In the genomic region with DNA sequence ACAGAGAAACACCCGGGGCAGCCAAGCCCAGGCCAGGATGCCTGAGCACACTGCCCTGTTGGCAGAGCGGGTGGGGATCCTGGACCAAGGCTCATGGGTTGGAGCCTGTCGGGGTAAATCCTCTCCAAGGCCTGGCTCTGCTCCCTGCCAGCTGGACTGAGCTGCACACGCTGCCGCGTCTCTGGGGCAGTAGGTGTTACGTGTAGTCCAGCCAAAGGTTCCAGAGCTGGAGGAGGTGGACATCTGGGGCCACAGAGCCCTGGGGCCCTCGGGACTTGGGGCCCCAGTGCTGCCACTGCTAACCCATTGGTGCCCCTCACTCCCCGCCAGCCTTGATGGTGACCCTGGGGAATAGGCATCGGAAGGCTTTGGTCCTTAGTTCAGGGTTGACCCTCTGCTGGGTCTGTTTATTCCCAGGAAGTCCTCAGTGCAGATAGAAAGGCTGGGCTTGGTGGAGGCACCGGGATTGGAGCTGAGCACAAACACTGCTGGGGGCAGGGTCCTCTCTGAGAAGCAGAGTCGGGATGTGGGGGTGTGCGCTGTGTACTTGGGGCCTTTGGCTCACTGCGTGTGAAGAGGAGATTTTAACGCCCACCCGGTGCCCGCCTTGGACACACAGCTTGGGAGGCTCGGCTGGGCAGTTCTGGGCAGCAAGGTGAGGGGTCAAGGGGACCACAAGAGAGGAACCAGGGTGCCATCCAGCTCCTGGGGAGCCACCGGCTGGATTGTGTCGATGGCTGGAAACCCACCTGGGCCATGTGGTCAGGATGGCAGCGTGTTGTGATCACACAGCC, we compare ENCODE assay signal across 16 cellular contexts. TPM values are rescaled to one million over a fixed set of nuclear protein-coding genes. Genes with fewer than 3 reads are reported as not detected.
DNase-seq lines count a peak whose midpoint lies in the region; ATAC-seq, FAIRE-seq and TF ChIP-seq lines count a peak whose summit lies in the region.
"Had no signal": no experiment of that assay in that cellular context is flagged by ENCODE, and none has a peak within 500 bp of the region (broad histone marks: within the 10 kb centered on the region; RNA-seq: fewer than 3 reads in every experiment).

No MANE protein-coding gene starts in this region.

- H2BK20ac ChIP-seq in H1 (ENCODE audit: low read length): no peak overlapping the region
- H2BK20ac ChIP-seq in H9 (ENCODE audit: low read depth, low read length, poor library complexity, severe bottlenecking): no peak overlapping the region

- H3K27me3 ChIP-seq in left ventricle myocardium inferior (ENCODE audit: low read depth) (peaks cover 51% of the 10 kb centered on the region), H1 (replicated peaks in 1 of 4; ENCODE audit: control insufficient read depth in 3 of 4, extremely low read depth in 1 of 4, insufficient read depth in 3 of 4, low read length in 3 of 4) (0 out of 7 replicates have a peak, but pooled peaks cover 0 to 2% (median 0%) of the 10 kb centered on the region in 4 experiments), neuronal stem cell (ENCODE audit: control insufficient read depth in 3 of 3, insufficient read depth in 3 of 3, low read depth in 1 of 3, low read length in 3 of 3) (peaks cover 0 to 29% (median 0%) of the 10 kb centered on the region in 3 experiments), H9 (ENCODE audit: insufficient read depth, low read length) (no peaks in the 10 kb centered on the region; the same call in 1 of the 2 replicates)

- ATAC-seq in Right ventricle myocardium superior (ENCODE audit: poor library complexity): no peak
- ATAC-seq in left lobe of liver: peak; percentile 88
- ATAC-seq in stimulated activated naive B cell treated with anti-CD40 and anti-IgM and Interleukin-4, amounts not matched to agents 10 μg/mL and 1 μg/mL and 100 μg/mL, for 72 hours (replicated peaks): no peak
- ATAC-seq in T-cell (replicated peaks in 1 of 4): no peak
- ATAC-seq: CD8-positive, alpha-beta T cell; GM23338 had no signal

- H3K23me2 ChIP-seq in H1 (ENCODE audit: low read depth, low read length): no peaks in the 10 kb centered on the region
- no peaks in the 10 kb centered on the region for H3K23me2 ChIP-seq in H9 (ENCODE audit: insufficient read length, low read depth, low read length, poor library complexity, severe bottlenecking)

- H3K79me1 ChIP-seq in H1 (ENCODE audit: low read depth, low read length) (no peaks in the 10 kb centered on the region), neuronal stem cell (ENCODE audit: low read depth, low read length) (no peaks in the 10 kb centered on the region), H9 (ENCODE audit: insufficient read depth, low read depth, low read length, poor library complexity, severe bottlenecking) (no peaks in the 10 kb centered on the region)

- H3K56ac ChIP-seq in H1 (replicated peaks; ENCODE audit: insufficient read length, low read depth, low read length): no peak overlapping the region
- H3K56ac ChIP-seq in H9 (ENCODE audit: insufficient read length, low read depth, low read length): no peak overlapping the region

- no peak overlapping the region for H3K4me3 Mint-ChIP-seq in stimulated activated naive B cell treated with anti-CD40 and anti-IgM and Interleukin-4, amounts not matched to agents 10 μg/mL and 1 μg/mL and 100 μg/mL, for 72 hours
- no peak overlapping the region for H3K4me3 Mint-ChIP-seq in T-cell
- H3K4me3 Mint-ChIP-seq in H9: no peak overlapping the region
- H3K4me3 Mint-ChIP-seq: B cell; CD8-positive, alpha-beta T cell; GM23338 had no signal

- H3K79me2 ChIP-seq in H1 (ENCODE audit: control insufficient read depth in 1 of 2, insufficient read depth in 2 of 2, low read length in 2 of 2) (no peaks in the 10 kb centered on the region), H9 (ENCODE audit: insufficient read depth, low read length) (no peaks in the 10 kb centered on the region)

- H3K4me1 Mint-ChIP-seq in stimulated activated naive B cell treated with anti-CD40 and anti-IgM and Interleukin-4, amounts not matched to agents 10 μg/mL and 1 μg/mL and 100 μg/mL, for 72 hours: peaks cover 0 to 4% of the 10 kb centered on the region in 2 donors
- H3K4me1 Mint-ChIP-seq in T-cell: peaks cover 4 to 6% (median 5%) of the 10 kb centered on the region in 3 donors
- H3K4me1 Mint-ChIP-seq in H9: peaks cover 2 to 6% of the 10 kb centered on the region in 2 experiments

- no peak for TF ChIP-seq POLR2A in H1 (IDR thresholded peaks at IDR 0.05; ENCODE audit: control extremely low read depth in 1 of 2, low read depth in 2 of 2, low read length in 2 of 2)

- no peak overlapping the region for H3T11ph ChIP-seq in H9 (ENCODE audit: low read length)

- no peak overlapping the region for H3K4me2 ChIP-seq in H1 (ENCODE audit: insufficient read depth in 1 of 2, low read depth in 2 of 2, low read length in 2 of 2)
- H3K4me2 ChIP-seq in neuronal stem cell (ENCODE audit: insufficient read depth, low read length, poor library complexity, severe bottlenecking): no peak overlapping the region
- H3K4me2 ChIP-seq in H9 (ENCODE audit: insufficient read depth, insufficient read length, low read length): no peak overlapping the region
- H3K4me2 ChIP-seq: BLaER1 treated with 17β-estradiol and CSF1 and Interleukin-3, amounts not matched to agents 10 nM and 100 nM; GM23338 had no signal

- no peaks in the 10 kb centered on the region for H4K20me1 ChIP-seq in H1 (replicated peaks in 1 of 2; ENCODE audit: control insufficient read depth in 1 of 2, insufficient read depth in 2 of 2, low read length in 2 of 2)
- no peaks in the 10 kb centered on the region for H4K20me1 ChIP-seq in H9 (ENCODE audit: control insufficient read depth, insufficient read depth, insufficient read length)
- H4K20me1 ChIP-seq: BLaER1 treated with 17β-estradiol and CSF1 and Interleukin-3, amounts not matched to agents 10 nM and 100 nM had no signal

- TF ChIP-seq CTCF in left ventricle myocardium inferior (IDR thresholded peaks at IDR 0.05; ENCODE audit: borderline replicate concordance): no peak
- no peak for TF ChIP-seq CTCF in H1 (IDR thresholded peaks at IDR 0.05; ENCODE audit: control extremely low read depth in 1 of 3, insufficient read depth in 1 of 3, low read depth in 1 of 3, low read length in 3 of 3)
- TF ChIP-seq CTCF in H9 (conservative IDR thresholded peaks at IDR 0.05): no peak

- WGBS in H1 (ENCODE audit: extremely low coverage in 1 of 2, insufficient coverage in 1 of 2, insufficient read length in 1 of 2, insufficient replicate concordance in 2 of 2, low coverage in 1 of 2, low lambda C conversion rate in 2 of 2, missing lambda C conversion rate in 1 of 2), 2 experiments: 87% methylated on average over 21 of the region's 21 CpGs; no CpG with 5 or more reads in 1 of the 2 experiments
- WGBS in neuronal stem cell (ENCODE audit: extremely low coverage in 2 of 2, insufficient read length in 2 of 2, insufficient replicate concordance in 1 of 2), 2 donors: no CpG with 5 or more reads among the region's 21 CpGs
- WGBS in H9 (ENCODE audit: extremely low coverage, insufficient read length, low lambda C conversion rate): no CpG with 5 or more reads among the region's 21 CpGs

- H4K5ac ChIP-seq in H1 (ENCODE audit: insufficient read length, low read depth, low read length): no peak overlapping the region
- no peak overlapping the region for H4K5ac ChIP-seq in H9 (ENCODE audit: insufficient read length, low read depth, low read length)

- no peak overlapping the region for H2BK5ac ChIP-seq in H1 (ENCODE audit: low read depth, low read length)
- H2BK5ac ChIP-seq in neuronal stem cell (ENCODE audit: low read length): peak overlapping the region; percentile 78
- no peak overlapping the region for H2BK5ac ChIP-seq in H9 (ENCODE audit: insufficient read length, low read length)

- no peak overlapping the region for H3K4ac ChIP-seq in H1 (replicated peaks; ENCODE audit: insufficient read length, low read depth, low read length)
- H3K4ac ChIP-seq in neuronal stem cell (ENCODE audit: low read length): no peak overlapping the region
- H3K4ac ChIP-seq in H9 (ENCODE audit: low read depth, low read length): no peak overlapping the region

- DNase-seq in Right ventricle myocardium superior (peak; percentile 34), left ventricle myocardium inferior (no peak), H1 (ENCODE audit: low read depth in 1 of 2, low spot score in 2 of 2) (no peak), left lobe of liver (ENCODE audit: low spot score) (peak; percentile 66), neuronal stem cell (ENCODE audit: low spot score) (no peak), T-cell (no peak), H9 (no peak)
- DNase-seq in stimulated activated naive B cell treated with anti-CD40 and anti-IgM and Interleukin-4, amounts not matched to agents 10 μg/mL and 1 μg/mL and 100 μg/mL, for 72 hours: no peak
- DNase-seq: Calu3; CD8-positive, alpha-beta T cell; DMS79 treated with DMSO at 0.1 percent for 48 hours; GF-D8; H7 had no signal

- H3K27ac Mint-ChIP-seq in stimulated activated naive B cell treated with anti-CD40 and anti-IgM and Interleukin-4, amounts not matched to agents 10 μg/mL and 1 μg/mL and 100 μg/mL, for 72 hours: no peak overlapping the region
- H3K27ac Mint-ChIP-seq in T-cell: no peak overlapping the region
- H3K27ac Mint-ChIP-seq in H9: peak overlapping the region in 1 of 3 experiments; percentile 94; a peak in 1 of 7 replicates
- H3K27ac Mint-ChIP-seq: B cell; CD8-positive, alpha-beta T cell; GM23338 had no signal

- H3K9me3 Mint-ChIP-seq in stimulated activated naive B cell treated with anti-CD40 and anti-IgM and Interleukin-4, amounts not matched to agents 10 μg/mL and 1 μg/mL and 100 μg/mL, for 72 hours: no peaks in the 10 kb centered on the region
- H3K9me3 Mint-ChIP-seq in T-cell: no peaks in the 10 kb centered on the region
- H3K9me3 Mint-ChIP-seq in H9: no peaks in the 10 kb centered on the region
- H3K9me3 Mint-ChIP-seq: CD8-positive, alpha-beta T cell; GM23338 had no signal

- H3K4me3 ChIP-seq in left ventricle myocardium inferior: no peak overlapping the region
- H3K4me3 ChIP-seq in H1 (ENCODE audit: extremely low read depth in 1 of 4, insufficient read depth in 2 of 4, low read depth in 3 of 4, low read length in 4 of 4): no peak overlapping the region
- no peak overlapping the region for H3K4me3 ChIP-seq in neuronal stem cell (ENCODE audit: low read length in 2 of 2)
- H3K4me3 ChIP-seq: BLaER1 treated with 17β-estradiol and CSF1 and Interleukin-3, amounts not matched to agents 10 nM and 100 nM; GM23338 had no signal

- no peak overlapping the region; a peak in 1 of 7 replicates for H3K9ac ChIP-seq in H1 (replicated peaks in 1 of 4; ENCODE audit: extremely low read depth in 1 of 4, low read depth in 3 of 4, low read length in 3 of 4)
- no peak overlapping the region for H3K9ac ChIP-seq in neuronal stem cell (ENCODE audit: low read depth, low read length, poor library complexity)
- H3K9ac ChIP-seq in H9 (ENCODE audit: extremely low read depth, insufficient read length, low read length): no peak overlapping the region
- H3K9ac ChIP-seq: BLaER1 treated with 17β-estradiol and CSF1 and Interleukin-3, amounts not matched to agents 10 nM and 100 nM had no signal

- H2AK5ac ChIP-seq in H1 (ENCODE audit: low read depth, low read length) (no peak overlapping the region), neuronal stem cell (ENCODE audit: low read depth, low read length) (peak overlapping the region; percentile 68), H9 (ENCODE audit: insufficient read length, low read length) (no peak overlapping the region)

- TF ChIP-seq RAD21 in H1 (IDR thresholded peaks at IDR 0.05 in 1 of 2, conservative IDR thresholded peaks at IDR 0.05 in 1 of 2; ENCODE audit: low read depth in 2 of 2, low read length in 2 of 2): no peak

- no peak overlapping the region for H3K23ac ChIP-seq in H1 (ENCODE audit: insufficient read length)
- peak overlapping the region; percentile 37 for H3K23ac ChIP-seq in neuronal stem cell (ENCODE audit: low read depth, low read length, poor library complexity)
- H3K23ac ChIP-seq in H9 (ENCODE audit: insufficient read length, low read depth, low read length): no peak overlapping the region

- H3K36me3 Mint-ChIP-seq in stimulated activated naive B cell treated with anti-CD40 and anti-IgM and Interleukin-4, amounts not matched to agents 10 μg/mL and 1 μg/mL and 100 μg/mL, for 72 hours: no peaks in the 10 kb centered on the region
- H3K36me3 Mint-ChIP-seq in T-cell: no peaks in the 10 kb centered on the region
- no peaks in the 10 kb centered on the region for H3K36me3 Mint-ChIP-seq in H9 (ENCODE audit: insufficient read depth in 1 of 3, low read depth in 3 of 3)
- H3K36me3 Mint-ChIP-seq: CD8-positive, alpha-beta T cell had no signal

- no peak overlapping the region for H3K14ac ChIP-seq in H1 (ENCODE audit: insufficient read length)
- peak overlapping the region; percentile 65 for H3K14ac ChIP-seq in neuronal stem cell (ENCODE audit: low read length)
- H3K14ac ChIP-seq in H9 (ENCODE audit: insufficient read depth, low read length): no peak overlapping the region

- H3K18ac ChIP-seq in H1 (ENCODE audit: extremely low read depth, low read length) (no peak overlapping the region), neuronal stem cell (ENCODE audit: low read length) (peak overlapping the region; percentile 80), H9 (ENCODE audit: insufficient read length, low read depth, low read length) (no peak overlapping the region)

- H3K27me3 Mint-ChIP-seq in stimulated activated naive B cell treated with anti-CD40 and anti-IgM and Interleukin-4, amounts not matched to agents 10 μg/mL and 1 μg/mL and 100 μg/mL, for 72 hours: peaks cover 36 to 37% of the 10 kb centered on the region in 2 donors
- H3K27me3 Mint-ChIP-seq in T-cell: peaks cover 11 to 27% of the 10 kb centered on the region in 2 donors
- peaks cover 44% of the 10 kb centered on the region for H3K27me3 Mint-ChIP-seq in H9 (ENCODE audit: low read depth)

- intact Hi-C loops in Right ventricle myocardium superior (cut with DNase I) (no loop called here), left ventricle myocardium inferior (cut with micrococcal nuclease) (no loop called here)

- H2BK15ac ChIP-seq in H1 (ENCODE audit: low read length): no peak overlapping the region
- peak overlapping the region; percentile 46 for H2BK15ac ChIP-seq in neuronal stem cell (ENCODE audit: low read length)
- H2BK15ac ChIP-seq in H9 (ENCODE audit: low read depth, low read length): no peak overlapping the region

- H2AFZ ChIP-seq in H1 (ENCODE audit: low read length) (no peak overlapping the region), neuronal stem cell (ENCODE audit: low read length) (no peak overlapping the region), H9 (ENCODE audit: low read length) (no peak overlapping the region)
- H2AFZ ChIP-seq: GM23338 had no signal

- H2BK12ac ChIP-seq in H1 (ENCODE audit: low read depth, low read length) (no peak overlapping the region), neuronal stem cell (ENCODE audit: low read length) (peak overlapping the region; percentile 46), H9 (ENCODE audit: insufficient read length, low read depth, low read length) (no peak overlapping the region)

- no peaks in the 10 kb centered on the region for H3K36me3 ChIP-seq in left ventricle myocardium inferior
- no peaks in the 10 kb centered on the region for H3K36me3 ChIP-seq in H1 (ENCODE audit: control insufficient read depth in 2 of 4, insufficient read depth in 4 of 4, low read length in 3 of 4)
- H3K36me3 ChIP-seq in neuronal stem cell (replicated peaks in 1 of 2; ENCODE audit: control insufficient read depth in 2 of 2, insufficient read depth in 2 of 2, low read length in 2 of 2): no peaks in the 10 kb centered on the region
- H3K36me3 ChIP-seq: BLaER1 treated with 17β-estradiol and CSF1 and Interleukin-3, amounts not matched to agents 10 nM and 100 nM had no signal

- POLR2A ChIA-PET in H1 (lab: Charles Lee; ENCODE audit: partially characterized antibody) (interaction anchor here (1.0 kb wide), 1 partner anchor 65 kb away, joined by 3 read pairs; no protein-coding TSS in a partner anchor), T-cell (lab: Charles Lee) (interaction anchor here in 1 of 2 donors (0.7 kb wide), 1 partner anchor 26 kb away, joined by 7 read pairs; no protein-coding TSS in a partner anchor)

- CTCF ChIA-PET in H1 (lab: Charles Lee; ENCODE audit: partially characterized antibody) (interaction anchor here (0.6 to 3.4 kb wide), 17 partner anchors 8 to 132 kb away, joined by 3 to 14 read pairs (median 4); partner anchors contain the start of gene CBX8), T-cell (lab: Charles Lee) (interaction anchor here in 1 of 2 donors (0.7 kb wide), 1 partner anchor 15 kb away, joined by 3 read pairs; no protein-coding TSS in a partner anchor)

- H4K8ac ChIP-seq in H1 (ENCODE audit: extremely low read depth, insufficient read depth, low read length) (peak overlapping the region; percentile 22; the same call in 1 of the 2 replicates), neuronal stem cell (ENCODE audit: low read depth, low read length) (no peak overlapping the region), H9 (replicated peaks; ENCODE audit: insufficient read length, low read depth, low read length) (no peak overlapping the region)

- no peak for TF ChIP-seq EP300 in H1 (IDR thresholded peaks at IDR 0.05; ENCODE audit: borderline replicate concordance in 1 of 2, low read depth in 2 of 2, low read length in 2 of 2)

- FAIRE-seq in H1 (lab: Jason Lieb, UNC): no peak

- H3K27ac ChIP-seq in left ventricle myocardium inferior (replicated peaks) (no peak overlapping the region), H1 (ENCODE audit: low read depth, low read length) (no peak overlapping the region), neuronal stem cell (replicated peaks; ENCODE audit: low read length) (no peak overlapping the region), H9 (ENCODE audit: insufficient read length, low read depth, low read length) (no peak overlapping the region)
- H3K27ac ChIP-seq: BLaER1 treated with 17β-estradiol and CSF1 and Interleukin-3, amounts not matched to agents 10 nM and 100 nM had no signal

- H3K4me1 ChIP-seq in left ventricle myocardium inferior: no peaks in the 10 kb centered on the region
- H3K4me1 ChIP-seq in H1 (replicated peaks in 1 of 4; ENCODE audit: control insufficient read depth in 3 of 4, insufficient read depth in 4 of 4, low read length in 3 of 4): peaks cover 0 to under 1% (median 0%) of the 10 kb centered on the region in 4 experiments; a peak in 2 of 7 replicates
- peaks cover under 1 to 5% of the 10 kb centered on the region in 2 donors for H3K4me1 ChIP-seq in neuronal stem cell (ENCODE audit: control insufficient read depth in 2 of 2, insufficient read depth in 1 of 2, low read depth in 1 of 2, low read length in 2 of 2)
- H3K4me1 ChIP-seq in H9 (ENCODE audit: insufficient read depth, low read length): no peaks in the 10 kb centered on the region

- H4K91ac ChIP-seq in H1 (replicated peaks; ENCODE audit: insufficient read length, low read length) (no peak overlapping the region), neuronal stem cell (ENCODE audit: low read depth, low read length, poor library complexity) (no peak overlapping the region), H9 (ENCODE audit: insufficient read length, low read depth, low read length) (no peak overlapping the region)

- H2BK120ac ChIP-seq in H1 (replicated peaks; ENCODE audit: low read depth, low read length) (no peak overlapping the region), neuronal stem cell (ENCODE audit: low read depth, low read length) (peak overlapping the region; percentile 89), H9 (ENCODE audit: low read depth, low read length, poor library complexity, severe bottlenecking) (no peak overlapping the region)

- no peaks in the 10 kb centered on the region for H3K9me3 ChIP-seq in left ventricle myocardium inferior (replicated peaks)
- H3K9me3 ChIP-seq in H1 (ENCODE audit: insufficient read depth in 2 of 2, low read depth in 1 of 2, low read length in 1 of 2): no peaks in the 10 kb centered on the region
- H3K9me3 ChIP-seq in neuronal stem cell (replicated peaks in 1 of 2; ENCODE audit: control insufficient read depth in 2 of 2, insufficient read depth in 1 of 2, low read depth in 1 of 2, low read length in 2 of 2): no peaks in the 10 kb centered on the region
- no peaks in the 10 kb centered on the region for H3K9me3 ChIP-seq in H9 (ENCODE audit: control insufficient read depth, low read depth, low read length)
- H3K9me3 ChIP-seq: BLaER1 treated with 17β-estradiol and CSF1 and Interleukin-3, amounts not matched to agents 10 nM and 100 nM had no signal

RNA-seq across cellular contexts. Expression of gene CBX4, which starts 16.3 kb away (rescaled TPM):
- total RNA-seq in Right ventricle myocardium superior (25.6 TPM), left ventricle myocardium inferior (28.7 TPM), left lobe of liver (14.8 TPM), T-cell (100 to 1,000 TPM in 2 of 5 donors, 10 to 100 TPM in 3; 63.2 to 138 (median 70.2) TPM), H9 (2021) (5.1 and 6.2 TPM in 2 replicates)
- 3.2 and 4.0 TPM in 2 replicates for total RNA-seq in H1 (2021; fragmentation: NEBNext Ultra II Directional; extraction: Animal tissue kit (Norgen Biotek cat#: 25700))
- 1.8 and 3.6 TPM in 2 replicates for polyA plus RNA-seq in H1 (2011; rRNA removed)
- 3.5 TPM for polyA plus RNA-seq in H1 (2011; cell fraction: cytosol; rRNA removed)
- polyA plus RNA-seq in H1 (2011; cell fraction: nucleus; rRNA removed): 5.3 TPM
- 0.79 to 2.9 TPM (median 2.4 TPM) in 4 replicates for polyA plus RNA-seq in H1 (2012, experiment 1 of 2)
- 1.8 TPM for polyA plus RNA-seq in H1 (2012, experiment 2 of 2)
- 2.0 TPM for polyA plus RNA-seq in H1 (2013, experiment 1 of 2)
- 1.9 TPM for polyA plus RNA-seq in H1 (2013, experiment 2 of 2)
- 1.9 and 3.6 TPM in 2 replicates for polyA minus RNA-seq in H1 (2011; rRNA and poly(A)+ RNA removed)
- 13.8 TPM for polyA minus RNA-seq in H1 (2011; cell fraction: cytosol; rRNA and poly(A)+ RNA removed)
- polyA minus RNA-seq in H1 (2011; cell fraction: nucleus; rRNA and poly(A)+ RNA removed): 6.5 TPM
- 10.0 TPM for polyA plus RNA-seq in neuronal stem cell (2013, experiment 1 of 2)
- polyA plus RNA-seq in neuronal stem cell (2013, experiment 2 of 2): 10.0 TPM

RNA-seq across cellular contexts. Expression of gene CBX8, which starts 58.7 kb away (rescaled TPM):
- total RNA-seq in Right ventricle myocardium superior (6.2 TPM), left ventricle myocardium inferior (7.5 TPM), left lobe of liver (3.7 TPM), T-cell (1 to 10 TPM; 1.9 to 5.1 (median 3.9) TPM), H9 (2021) (1.2 and 2.9 TPM in 2 replicates)
- 1.5 and 2.1 TPM in 2 replicates for total RNA-seq in H1 (2021; fragmentation: NEBNext Ultra II Directional; extraction: Animal tissue kit (Norgen Biotek cat#: 25700))
- polyA plus RNA-seq in H1 (2011; rRNA removed): 0.09 and 0.31 TPM in 2 replicates
- polyA plus RNA-seq in H1 (2011; cell fraction: cytosol; rRNA removed): 0.28 TPM
- 0.33 TPM for polyA plus RNA-seq in H1 (2011; cell fraction: nucleus; rRNA removed)
- 0.50 to 1.6 TPM (median 1.2 TPM) in 4 replicates for polyA plus RNA-seq in H1 (2012, experiment 1 of 2)
- polyA plus RNA-seq in H1 (2012, experiment 2 of 2): 1.0 TPM
- 0.30 TPM for polyA plus RNA-seq in H1 (2013, experiment 1 of 2)
- polyA plus RNA-seq in H1 (2013, experiment 2 of 2): 0.55 TPM
- polyA minus RNA-seq in H1 (2011; rRNA and poly(A)+ RNA removed): 0.13 TPM in 1 of 2 replicates, not detected in the other
- 0.29 TPM for polyA minus RNA-seq in H1 (2011; cell fraction: cytosol; rRNA and poly(A)+ RNA removed)
- polyA minus RNA-seq in H1 (2011; cell fraction: nucleus; rRNA and poly(A)+ RNA removed): 0.30 TPM
- polyA plus RNA-seq in neuronal stem cell (2013, experiment 1 of 2): 5.5 TPM
- 5.0 TPM for polyA plus RNA-seq in neuronal stem cell (2013, experiment 2 of 2)

Comparison
In these comparisons a context has a peak if more than half of its experiments do, and no peak if none do; other contexts are left out.
1. DNase-seq: peak in Right ventricle myocardium superior (single experiment) and left lobe of liver (single experiment); none in left ventricle myocardium inferior (single experiment), H1 (0 of 2), neuronal stem cell (single experiment), stimulated activated naive B cell treated with anti-CD40 and anti-IgM and Interleukin-4, amounts not matched to agents 10 μg/mL and 1 μg/mL and 100 μg/mL, for 72 hours (single experiment), T-cell (0 of 34) and H9 (single experiment).